ENCODE assay signal across 8 cellular contexts in the genomic region with DNA sequence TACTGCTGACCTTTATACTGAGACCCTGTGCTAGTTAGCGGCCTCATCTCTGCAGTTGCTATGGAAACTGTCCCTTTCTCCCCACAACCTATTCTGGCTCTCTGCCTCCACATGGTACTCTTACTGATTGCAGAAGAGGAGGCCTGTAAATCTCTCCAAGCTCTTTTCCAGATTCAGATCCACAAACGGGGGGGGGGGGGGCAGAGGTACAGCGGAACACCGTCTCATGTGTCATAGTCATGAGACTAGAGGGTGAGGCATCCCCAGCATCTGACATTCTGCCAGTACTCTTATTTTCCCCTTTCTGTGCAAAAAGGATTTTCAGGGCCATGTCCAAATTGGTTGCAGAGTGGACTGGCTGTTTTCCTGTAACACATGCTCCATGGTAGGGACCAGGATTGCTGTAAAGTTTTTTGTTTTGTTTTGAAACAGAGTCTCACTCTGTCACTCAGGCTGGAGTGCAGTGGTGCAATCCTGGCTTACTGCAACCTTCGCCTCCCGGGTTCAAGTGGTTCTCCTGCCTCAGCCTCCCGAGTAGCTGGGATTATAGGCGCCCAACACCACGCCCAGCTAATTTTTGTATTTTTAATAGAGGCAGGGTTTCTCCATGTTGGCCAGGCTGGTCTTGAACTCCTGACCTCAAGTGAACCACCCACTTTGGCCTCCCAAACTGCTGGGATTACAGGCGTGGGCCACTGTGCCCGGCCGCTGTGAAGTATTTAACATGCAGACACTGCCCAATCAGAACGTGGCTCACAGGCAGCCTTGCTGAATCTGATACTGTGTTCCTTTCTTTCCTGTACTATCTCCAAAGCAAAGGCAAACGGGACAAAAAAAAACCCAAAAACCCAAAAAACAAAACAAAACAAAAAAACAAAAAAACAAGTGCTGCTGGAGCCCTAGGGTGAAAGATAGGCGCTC. TPM values are rescaled to one million over a fixed set of nuclear protein-coding genes. Genes with fewer than 3 reads are reported as not detected.
A peak's percentile ranks its signal among the peaks of the same experiment; 100 is the strongest.
DNase-seq lines count a peak whose midpoint lies in the region; ATAC-seq, FAIRE-seq and TF ChIP-seq lines count a peak whose summit lies in the region.

No MANE protein-coding gene starts in this region.

- SMC1A ChIA-PET in GM12878 (lab: Charles Lee; ENCODE audit: uncharacterized antibody, unreplicated experiment) = interaction anchor here (1.4 to 2.3 kb wide), 3 partner anchors 15 to 38 kb away, joined by 6 to 7 read pairs (median 7); no protein-coding TSS in a partner anchor

- RAD21 ChIA-PET in GM12878 (lab: Charles Lee; ENCODE audit: unreplicated experiment) = interaction anchor here (1.2 to 1.8 kb wide), 2 partner anchors 9 to 16 kb away, joined by 3 to 18 read pairs; partner anchors contain the start of gene TP53BP1

- no peaks in the 10 kb centered on the region for H3K79me2 ChIP-seq in KMS-11 (ENCODE audit: insufficient read depth, low read depth)
- no peaks in the 10 kb centered on the region for H3K79me2 ChIP-seq in GM12878 (ENCODE audit: control insufficient read depth, insufficient read depth, low read length)

- no peak for TF ChIP-seq EP300 in GM12878 (IDR thresholded peaks at IDR 0.05; ENCODE audit: borderline replicate concordance in 1 of 2, control insufficient read depth in 1 of 2, low read depth in 2 of 2, low read length in 2 of 2)

- H3K4me3 ChIP-seq in AG10803 (ENCODE audit: low read length) (peak overlapping the region; percentile 73), KMS-11 (IDR thresholded peaks at IDR 0.05; ENCODE audit: insufficient read depth, low read depth, low read length) (no peak overlapping the region), GM12878 (no peak overlapping the region)

- H4K20me1 ChIP-seq in KMS-11 (ENCODE audit: insufficient read depth) (no peaks in the 10 kb centered on the region), GM12878 (ENCODE audit: control insufficient read depth, insufficient read depth) (no peaks in the 10 kb centered on the region)

- H3K4me1 ChIP-seq in KMS-11 (ENCODE audit: low read depth, poor library complexity, severe bottlenecking) (peaks cover 21% of the 10 kb centered on the region), GM12878 (ENCODE audit: control insufficient read depth, insufficient read depth, low read length) (peaks cover 6% of the 10 kb centered on the region)

- CTCF ChIA-PET in GM12878 (lab: Yijun Ruan, JAX) = interaction anchor here (0.6 to 8.3 kb wide), 5 partner anchors 16 to 1015 kb away, joined by 3 to 88 read pairs (median 4); partner anchors contain the start of gene TP53BP1

- TF ChIP-seq POLR2A in GM12878 (IDR thresholded peaks at IDR 0.05; ENCODE audit: low read depth, low read length) = no peak

- no peaks in the 10 kb centered on the region for H3K9me3 ChIP-seq in GM12878 (replicated peaks; ENCODE audit: control insufficient read depth, insufficient read depth, low read length)

- no peaks in the 10 kb centered on the region for H3K9me3 Mint-ChIP-seq in mesothelial cell of epicardium

- no peaks in the 10 kb centered on the region for H3K36me3 Mint-ChIP-seq in mesothelial cell of epicardium

- H3K9ac ChIP-seq in KMS-11 (no peak overlapping the region), GM12878 (ENCODE audit: control insufficient read depth, insufficient read depth, low read length) (no peak overlapping the region)

- in situ Hi-C loops in GM12878 (cut with MboI) = no loop called here

- POLR2A ChIA-PET in GM12878 (lab: Charles Lee) = interaction anchor here (1.5 to 1.9 kb wide), 2 partner anchors 16 to 300 kb away, joined by 4 to 14 read pairs; partner anchors contain the start of gene TP53BP1

- H3K4me2 ChIP-seq in KMS-11 (peak overlapping the region; percentile 77), GM12878 (ENCODE audit: control insufficient read depth, insufficient read depth) (peak overlapping the region; percentile 98)

- intact Hi-C loops in GM12878 (cut with micrococcal nuclease; ENCODE audit: unreplicated experiment) = no loop called here

- H3K27me3 ChIP-seq in KMS-11 (ENCODE audit: insufficient read depth, low read depth) (0 out of 2 replicates have a peak, but pooled peaks cover 3% of the 10 kb centered on the region), GM12878 (replicated peaks in 1 of 2; ENCODE audit: control insufficient read depth in 2 of 2, insufficient read depth in 2 of 2, low read length in 1 of 2) (peaks cover 0 to 3% of the 10 kb centered on the region in 2 experiments; a peak in 2 of 4 replicates)

- TF ChIP-seq RAD21 in GM12878 (IDR thresholded peaks at IDR 0.05; ENCODE audit: insufficient read depth, low read depth, low read length) = no peak

- H3K36me3 ChIP-seq in KMS-11 (ENCODE audit: insufficient read depth) (no peaks in the 10 kb centered on the region), GM12878 (ENCODE audit: control insufficient read depth in 2 of 2, insufficient read depth in 2 of 2, low read length in 1 of 2) (no peaks in the 10 kb centered on the region)

- BruUV-seq in GM12878 (replicated peaks; lab: Mats Ljungman, UMichigan) = no TSS peak

- DNase-seq in AG10803 (ENCODE audit: low read depth) (peak; percentile 63), GM12878 (ENCODE audit: low read depth, low spot score) (no peak), mesothelial cell of epicardium (ENCODE audit: low spot score in 2 of 2, unreplicated experiment in 2 of 2) (no peak), NCI-H2196 treated with DMSO at 0.1 percent for 48 hours (lab: John Stamatoyannopoulos, UW; ENCODE audit: unreplicated experiment) (no peak)

- WGBS in GM12878 (ENCODE audit: insufficient coverage, insufficient replicate concordance, low lambda C conversion rate, missing lambda C conversion rate) = 72% methylated on average over 15 of the region's 15 CpGs

- ATAC-seq in GM12878 = no peak
- ATAC-seq in GM21786 (IDR thresholded peaks at IDR 0.05; ENCODE audit: unreplicated experiment) = no peak
- ATAC-seq in HG02852 (IDR thresholded peaks at IDR 0.05; ENCODE audit: unreplicated experiment) = no peak
- no peak for ATAC-seq in GM18519 (IDR thresholded peaks at IDR 0.05; ENCODE audit: low FRiP score, unreplicated experiment)

- peak overlapping the region; percentile 90 for H3K27ac Mint-ChIP-seq in mesothelial cell of epicardium

- peak overlapping the region; percentile 76 for H3K4me3 Mint-ChIP-seq in mesothelial cell of epicardium

- FAIRE-seq in GM12878 (lab: Jason Lieb, UNC) = no peak

- H3K27ac ChIP-seq in KMS-11 (peak overlapping the region; percentile 84), GM12878 (ENCODE audit: control insufficient read depth, insufficient read depth) (no peak overlapping the region)

- H3K4me1 Mint-ChIP-seq in mesothelial cell of epicardium = peaks cover 43% of the 10 kb centered on the region

- H2AFZ ChIP-seq in KMS-11 (ENCODE audit: low read depth) (peak overlapping the region; percentile 68; the same call in 1 of the 2 replicates), GM12878 (ENCODE audit: control insufficient read depth, low read depth, low read length) (no peak overlapping the region; the same call in 1 of the 2 replicates)

- H3K27me3 Mint-ChIP-seq in mesothelial cell of epicardium (ENCODE audit: low read depth) = peaks cover 18% of the 10 kb centered on the region

- no peak for TF ChIP-seq CTCF in AG10803 (conservative IDR thresholded peaks at IDR 0.05; ENCODE audit: low read length)
- TF ChIP-seq CTCF in KMS-11 (conservative IDR thresholded peaks at IDR 0.05; ENCODE audit: low read depth, low read length) = no peak
- TF ChIP-seq CTCF in GM12878 (IDR thresholded peaks at IDR 0.05 in 2 of 3, conservative IDR thresholded peaks at IDR 0.05 in 1 of 3; ENCODE audit: control insufficient read depth in 2 of 3, extremely low read depth in 1 of 3, insufficient read depth in 1 of 3, low read depth in 3 of 3, low read length in 3 of 3) = no peak
- no peak for TF ChIP-seq CTCF in mesothelial cell of epicardium (IDR thresholded peaks at IDR 0.05; ENCODE audit: unreplicated experiment)

TF ChIP-seq in GM12878, 131 proteins besides CTCF, POLR2A, EP300 and RAD21 (continues in another document):
- TF ChIP-seq PAX8 (IDR thresholded peaks at IDR 0.05) = no peak

RNA-seq across cellular contexts. Expression of gene MAP1A, which starts 8.1 kb away (rescaled TPM):
- total RNA-seq in GM12878 (2013; cell fraction: nucleolus; rRNA removed) = 0.04 TPM in 1 of 2 replicates, not detected in the other
- 0.06 and 0.11 TPM in 2 replicates for total RNA-seq in GM12878 (2014; rRNA removed)
- 0.04 and 0.05 TPM in 2 replicates for total RNA-seq in GM12878 (2014; rRNA removed; fragmentation: Illumina TruSeq; extraction: Trizol)
- 0.10 and 0.16 TPM in 2 replicates for total RNA-seq in GM12878 (2021)
- 0.04 TPM for polyA plus RNA-seq in GM12878 (2011; ENCODE audit: low read depth)
- polyA plus RNA-seq in GM12878 (2011; rRNA removed) = 0.01 TPM in 2 replicates
- polyA plus RNA-seq in GM12878 (2011; cell fraction: cytosol; rRNA removed) = 0.01 and 0.02 TPM in 2 replicates
- 0.03 TPM in 2 replicates for polyA plus RNA-seq in GM12878 (2011; cell fraction: nucleus; rRNA removed)
- 0.03 and 0.07 TPM in 2 replicates for polyA plus RNA-seq in GM12878 (2012)
- 0.06 and 0.07 TPM in 2 replicates for polyA plus RNA-seq in GM12878 (2014; fragmentation: Illumina TruSeq; extraction: Trizol)
- under 1 TPM; under 0.01 to 0.03 TPM for polyA plus RNA-seq in GM12878 (2014; fragmentation: Nextera tagmentation; extraction: Ambion mirVana)
- polyA plus RNA-seq in GM12878 (2014; rRNA removed) = 0.01 and 0.04 TPM in 2 replicates
- polyA plus RNA-seq in GM12878 (2016; fragmentation: Nextera tagmentation; extraction: Ambion mirVana) = under 1 TPM; 0.05 to 0.07 TPM
- 0.10 and 0.15 TPM in 2 replicates for polyA minus RNA-seq in GM12878 (2011; rRNA and poly(A)+ RNA removed)
- 0.10 and 0.13 TPM in 2 replicates for polyA minus RNA-seq in GM12878 (2011; cell fraction: cytosol; rRNA and poly(A)+ RNA removed)
- under 0.01 and 0.10 TPM in 2 replicates for polyA minus RNA-seq in GM12878 (2011; cell fraction: nucleus; rRNA and poly(A)+ RNA removed)
- total RNA-seq in mesothelial cell of epicardium = 13.7 to 13.9 TPM (median 13.7 TPM) in 3 replicates

RNA-seq across cellular contexts. Expression of gene TP53BP1, which starts 16.3 kb away (rescaled TPM):
- total RNA-seq in GM12878 (2013; cell fraction: nucleolus; rRNA removed) = 115 and 135 TPM in 2 replicates
- 20.2 and 27.8 TPM in 2 replicates for total RNA-seq in GM12878 (2014; rRNA removed)
- total RNA-seq in GM12878 (2014; rRNA removed; fragmentation: Illumina TruSeq; extraction: Trizol) = 23.2 and 23.4 TPM in 2 replicates
- total RNA-seq in GM12878 (2021) = 25.7 and 26.7 TPM in 2 replicates
- polyA plus RNA-seq in GM12878 (2011; ENCODE audit: low read depth) = 12.6 TPM
- 50.2 and 52.6 TPM in 2 replicates for polyA plus RNA-seq in GM12878 (2011; rRNA removed)
- polyA plus RNA-seq in GM12878 (2011; cell fraction: cytosol; rRNA removed) = 34.8 and 38.0 TPM in 2 replicates
- 79.9 and 96.8 TPM in 2 replicates for polyA plus RNA-seq in GM12878 (2011; cell fraction: nucleus; rRNA removed)
- polyA plus RNA-seq in GM12878 (2012) = 15.4 and 16.2 TPM in 2 replicates
- 18.9 and 19.2 TPM in 2 replicates for polyA plus RNA-seq in GM12878 (2014; fragmentation: Illumina TruSeq; extraction: Trizol)
- polyA plus RNA-seq in GM12878 (2014; fragmentation: Nextera tagmentation; extraction: Ambion mirVana) = 1 to 10 TPM; 6.2 to 6.4 TPM
- 14.5 and 17.8 TPM in 2 replicates for polyA plus RNA-seq in GM12878 (2014; rRNA removed)
- polyA plus RNA-seq in GM12878 (2016; fragmentation: Nextera tagmentation; extraction: Ambion mirVana) = 10 to 100 TPM; 19.1 to 19.5 TPM
- 62.1 and 67.4 TPM in 2 replicates for polyA minus RNA-seq in GM12878 (2011; rRNA and poly(A)+ RNA removed)
- 18.7 and 19.2 TPM in 2 replicates for polyA minus RNA-seq in GM12878 (2011; cell fraction: cytosol; rRNA and poly(A)+ RNA removed)
- polyA minus RNA-seq in GM12878 (2011; cell fraction: nucleus; rRNA and poly(A)+ RNA removed) = 42.3 and 49.5 TPM in 2 replicates
- 103 to 112 TPM (median 108 TPM) in 3 replicates for total RNA-seq in mesothelial cell of epicardium

Comparison
In these comparisons a context has a peak if more than half of its experiments do, and no peak if none do; other contexts are left out.
1. RNA of gene MAP1A, which starts 8.1 kb away (total RNA-seq): 13.7 to 13.9 TPM in mesothelial cell of epicardium; 0.04 to 0.16 TPM in GM12878; every median in the first group is over 10 times any median in the second.